Comparison of ENCODE assay signal across 8 cellular contexts in genomic region chr3:160564949-160565441, GRCh38. TPM values are rescaled to one million over a fixed set of nuclear protein-coding genes. Genes with fewer than 3 reads are reported as not detected.
DNase-seq lines count a peak whose midpoint lies in the region; ATAC-seq, FAIRE-seq and TF ChIP-seq lines count a peak whose summit lies in the region.

No MANE protein-coding gene starts in this region.

- peak overlapping the region; percentile 70 for H3K27ac ChIP-seq in SU-DHL-6 (ENCODE audit: low read depth, low read length)
- H3K27ac ChIP-seq in body of pancreas, result peak overlapping the region; percentile 92 to 98 (median 97)
- no peak overlapping the region for H3K27ac ChIP-seq in iPS-20b (ENCODE audit: low read length)

- H2AFZ ChIP-seq in SU-DHL-6 (ENCODE audit: low read depth, low read length, severe bottlenecking), result peak overlapping the region; percentile 75

- no peak for FAIRE-seq in D721Med (lab: Jason Lieb, UNC)

- peaks cover 5% of the 10 kb centered on the region; the same call in 1 of the 2 replicates for H3F3A ChIP-seq in SU-DHL-6 (ENCODE audit: insufficient read depth)

- H3K9me2 ChIP-seq in SU-DHL-6 (replicated peaks; ENCODE audit: insufficient read depth, low read length), result no peaks in the 10 kb centered on the region

- H3K9ac ChIP-seq in SU-DHL-6 (ENCODE audit: low read length) (peak overlapping the region; percentile 83), iPS-20b (ENCODE audit: low read depth, low read length) (peak overlapping the region; percentile 75; the same call in 1 of the 2 replicates)

- intact Hi-C loops in body of pancreas (cut with DNase I), result no loop called here

- H3K9me3 ChIP-seq in SU-DHL-6 (ENCODE audit: insufficient read depth, low read length) (no peaks in the 10 kb centered on the region), body of pancreas (no peaks in the 10 kb centered on the region), iPS-20b (ENCODE audit: insufficient read depth, low read depth, low read length) (no peaks in the 10 kb centered on the region)

- 0 to 4% methylated on average over 11 to 56 of the region's 62 CpGs for WGBS in body of pancreas, 2 donors

- peak; percentile 61 for DNase-seq in ELR (ENCODE audit: low read depth)
- DNase-seq in HPDE6-E6E7 (ENCODE audit: extremely low spot score), result peak; percentile 31
- peak in 3 of 4 donors; percentile 65 to 74 (median 69) for DNase-seq in body of pancreas
- peak; percentile 50 for DNase-seq in stimulated activated CD4-positive, alpha-beta T cell treated with anti-CD3 and anti-CD28 coated beads, Interleukin-12 subunit alpha, Interleukin-12 subunit beta, amount 100 ng/mL, for 4 hours
- DNase-seq in D721Med (ENCODE audit: insufficient read length, low spot score), result no peak

- H3K27me3 ChIP-seq in SU-DHL-6 (ENCODE audit: low read length), result no peaks in the 10 kb centered on the region
- no peaks in the 10 kb centered on the region for H3K27me3 ChIP-seq in body of pancreas
- no peaks in the 10 kb centered on the region for H3K27me3 ChIP-seq in iPS-20b (ENCODE audit: insufficient read depth, low read length)

- ATAC-seq in GM21367 (IDR thresholded peaks at IDR 0.05; ENCODE audit: unreplicated experiment) (peak; percentile 38), body of pancreas (peak; percentile 63)

- H3K4me3 ChIP-seq in SU-DHL-6 (ENCODE audit: insufficient read depth, low read length, poor library complexity, severe bottlenecking) (peak overlapping the region; percentile 88), body of pancreas (peak overlapping the region; percentile 20 to 89), iPS-20b (ENCODE audit: low read length) (peak overlapping the region; percentile 97)

- H4K20me1 ChIP-seq in SU-DHL-6 (ENCODE audit: low read depth, low read length), result peaks cover 38% of the 10 kb centered on the region

- H3K79me2 ChIP-seq in SU-DHL-6 (ENCODE audit: insufficient read depth, low read length), result peaks cover 53% of the 10 kb centered on the region

- no peak for TF ChIP-seq CTCF in SU-DHL-6 (IDR thresholded peaks at IDR 0.05; ENCODE audit: insufficient read depth, low read length, poor library complexity, severe bottlenecking)
- no peak for TF ChIP-seq CTCF in body of pancreas (IDR thresholded peaks at IDR 0.05)
- TF ChIP-seq CTCF in D721Med (IDR thresholded peaks at IDR 0.05; ENCODE audit: insufficient read depth, missing control alignments), result no peak

- H3K4me1 ChIP-seq in body of pancreas (peaks cover 45% of the 10 kb centered on the region), iPS-20b (ENCODE audit: insufficient read depth, low read length) (peaks cover 12% of the 10 kb centered on the region; the same call in 1 of the 2 replicates)

- H3K36me3 ChIP-seq in SU-DHL-6 (ENCODE audit: low read length) (no peaks in the 10 kb centered on the region; the same call in 1 of the 2 replicates), body of pancreas (replicated peaks in 1 of 2; ENCODE audit: insufficient read depth in 1 of 2, low read depth in 2 of 2) (no peaks in the 10 kb centered on the region), iPS-20b (ENCODE audit: insufficient read depth, low read depth, low read length) (peaks cover 15% of the 10 kb centered on the region; the same call in 1 of the 2 replicates)

- H3K4me2 ChIP-seq in SU-DHL-6 (ENCODE audit: low read depth, low read length, poor library complexity, severe bottlenecking), result peak overlapping the region; percentile 47

- TF ChIP-seq POLR2A in body of pancreas (IDR thresholded peaks at IDR 0.05), result no peak

RNA-seq across cellular contexts. Expression of gene KPNA4, which starts 0.4 kb away (rescaled TPM):
- total RNA-seq in body of pancreas, result 10 to 100 TPM in 1 of 2 donors, 1 to 10 TPM in 1; 9.6 to 14.3 TPM
